In genomic region chr14:58828298-58828697, GRCh38 we compare ENCODE assay signal across 10 cellular contexts.
"Had no signal": no experiment of that assay in that cellular context is flagged by ENCODE, and none has a peak within 500 bp of the region (broad histone marks: within the 10 kb centered on the region; RNA-seq: fewer than 3 reads in every experiment).

No MANE protein-coding gene starts in this region.

- ATAC-seq: GM23338, HCT116 had no signal

- FAIRE-seq: H1, H54 had no signal

- DNase-seq: GM23248, GOT3, H7, H9, HCEC 1CT, HFFc6 had no signal
